In genomic region chr10:86295351-86295750, GRCh38 we compare ENCODE assay signal across 1 cellular context.
TF ChIP-seq lines count a peak whose summit lies in the region.

No MANE protein-coding gene starts in this region.

TF ChIP-seq in IMR-90, 13 proteins besides CTCF, POLR2A, EP300 and RAD21 (continued from another document):
- TF ChIP-seq USF2 (IDR thresholded peaks at IDR 0.05; ENCODE audit: low read depth, low read length): no peak
- no peak for TF ChIP-seq CEBPB (IDR thresholded peaks at IDR 0.05; ENCODE audit: low read depth, low read length)
- no peak for TF ChIP-seq RCOR1 (IDR thresholded peaks at IDR 0.05; ENCODE audit: insufficient replicate concordance, low read length)
- TF ChIP-seq CHD1 (IDR thresholded peaks at IDR 0.05; ENCODE audit: low read depth, low read length): no peak
- TF ChIP-seq FOS (IDR thresholded peaks at IDR 0.05; ENCODE audit: low read depth, low read length): no peak
- no peak for TF ChIP-seq MXI1 (IDR thresholded peaks at IDR 0.05; ENCODE audit: borderline replicate concordance, low read depth, low read length)
TF ChIP-seq in IMR-90: peak in this region for 0.
